In the genomic region with DNA sequence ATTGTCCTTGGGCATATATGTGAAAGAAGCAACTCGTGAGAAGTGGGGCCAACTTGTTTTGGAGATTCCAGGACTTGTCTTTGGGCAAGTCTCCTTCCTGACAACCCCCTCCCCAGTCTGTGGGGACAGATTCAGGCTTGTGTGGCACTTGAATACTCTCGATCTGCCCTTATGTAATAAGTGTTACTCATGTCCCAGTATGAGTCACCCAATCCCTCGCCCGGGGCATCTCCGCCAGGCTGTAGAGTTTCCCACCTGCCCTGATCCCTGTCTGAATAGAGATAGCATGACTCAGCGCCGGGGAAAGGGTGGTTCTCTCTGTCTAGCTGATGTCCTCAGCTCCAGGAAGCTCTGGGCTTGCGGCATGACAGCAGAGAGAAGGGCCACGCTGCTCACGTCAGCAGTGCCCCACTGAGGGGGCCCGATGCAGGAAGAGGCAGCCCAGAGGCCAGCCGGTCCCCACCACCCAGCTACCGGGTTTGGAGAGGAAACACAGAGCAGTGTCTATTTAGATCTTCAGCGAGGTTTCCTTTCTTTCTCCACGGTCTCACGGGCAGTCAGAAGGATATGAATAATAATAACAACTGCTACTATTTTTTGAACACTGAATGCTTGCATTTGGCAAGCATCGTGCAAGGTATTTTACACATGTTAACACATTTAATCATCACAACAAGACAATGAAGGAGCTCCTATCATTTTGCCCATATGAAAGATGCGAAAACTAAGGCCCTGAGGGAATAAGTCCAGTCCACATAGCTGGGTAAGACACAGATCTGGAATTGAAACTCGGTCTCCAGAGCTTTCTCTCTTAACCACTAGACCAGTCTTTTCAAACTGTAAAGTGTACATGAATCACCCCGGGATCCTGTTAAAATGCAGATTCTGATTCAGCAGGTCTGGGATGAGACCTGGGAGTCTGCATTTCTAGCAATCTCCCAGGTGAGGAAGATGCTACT, we compare ENCODE assay signal across 8 cellular contexts.
DNase-seq lines count a peak whose midpoint lies in the region; ATAC-seq and TF ChIP-seq lines count a peak whose summit lies in the region.

No MANE protein-coding gene starts in this region.

- peak overlapping the region; percentile 85 for H3K27ac ChIP-seq in brain microvascular endothelial cell

- H3K27me3 ChIP-seq in brain microvascular endothelial cell (replicated peaks) = no peaks in the 10 kb centered on the region

- TF ChIP-seq CTCF in brain microvascular endothelial cell (IDR thresholded peaks at IDR 0.05; ENCODE audit: low read depth, low read length, missing control alignments) = no peak

- DNase-seq in NOMO-1 (lab: John Stamatoyannopoulos, UW; ENCODE audit: unreplicated experiment in 2 of 2) = peak; percentile 1 to 5
- DNase-seq in NOMO-1 treated with dmso at 0.1 percent for 144 hours (lab: John Stamatoyannopoulos, UW; ENCODE audit: unreplicated experiment) = no peak
- peak; percentile 4 for DNase-seq in T-helper 9 cell
- peak; percentile 99 for DNase-seq in brain microvascular endothelial cell
- peak; percentile 98 for DNase-seq in kidney tubule cell (ENCODE audit: low spot score)
- peak; percentile 12 for DNase-seq in stimulated activated CD8-positive, alpha-beta memory T cell treated with anti-CD3 and anti-CD28 coated beads, Interleukin-12 subunit alpha, Interleukin-12 subunit beta, amount 100 ng/mL, for 24 hours (ENCODE audit: extremely low read depth)
- no peak for DNase-seq in NCI-H82 (lab: John Stamatoyannopoulos, UW)

- H3K4me3 ChIP-seq in brain microvascular endothelial cell (ENCODE audit: low read depth, low read length) = peak overlapping the region; percentile 9

- H3K36me3 ChIP-seq in brain microvascular endothelial cell (replicated peaks) = no peaks in the 10 kb centered on the region

- in situ Hi-C loops in brain microvascular endothelial cell (cut with HindIII; ENCODE audit: low pct_ligation_motif_present, low sequenced_read_pairs) = no loop called here

- ATAC-seq in HG03457 (IDR thresholded peaks at IDR 0.05; ENCODE audit: unreplicated experiment) = peak; percentile 85

Comparison
In these comparisons a context has a peak if more than half of its experiments do, and no peak if none do; other contexts are left out.
1. DNase-seq: peak in NOMO-1 (2 of 2), T-helper 9 cell (single experiment), brain microvascular endothelial cell (single experiment), kidney tubule cell (single experiment) and stimulated activated CD8-positive, alpha-beta memory T cell treated with anti-CD3 and anti-CD28 coated beads, Interleukin-12 subunit alpha, Interleukin-12 subunit beta, amount 100 ng/mL, for 24 hours (single experiment); none in NOMO-1 treated with dmso at 0.1 percent for 144 hours (single experiment) and NCI-H82 (single experiment).